ENCODE assay signal across 23 cellular contexts in the genomic region with DNA sequence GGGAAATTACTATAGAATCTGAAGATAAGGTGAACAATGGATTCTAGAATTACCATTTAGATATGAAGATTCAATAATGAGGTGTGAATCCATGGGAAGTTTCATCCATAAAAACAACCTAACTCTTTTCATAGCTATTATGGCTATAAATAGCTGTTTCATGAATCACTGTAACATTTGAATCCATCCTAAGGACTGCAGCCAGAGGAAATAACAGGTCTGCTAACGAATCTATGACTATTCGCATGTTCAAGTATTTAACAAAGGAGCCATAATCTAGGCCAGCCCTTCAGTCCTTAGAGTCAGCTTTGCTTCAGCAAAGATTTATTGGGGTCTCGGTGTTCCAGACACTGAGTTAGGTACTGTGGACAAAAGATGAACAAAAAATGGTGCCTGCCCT.
"Had no signal": no experiment of that assay in that cellular context is flagged by ENCODE, and none has a peak within 500 bp of the region (broad histone marks: within the 10 kb centered on the region; RNA-seq: fewer than 3 reads in every experiment).

No MANE protein-coding gene starts in this region.

- H3K27me3 Mint-ChIP-seq: activated CD4-positive, alpha-beta T cell treated with anti-CD3 and anti-CD28 coated beads for 36 hours; brain; effector memory CD8-positive, alpha-beta T cell; type B pancreatic cell had no signal

- H3K4me3 Mint-ChIP-seq: activated CD4-positive, alpha-beta T cell treated with anti-CD3 and anti-CD28 coated beads for 36 hours; activated T-cell treated with anti-CD3 and anti-CD28 coated beads, Interleukin-2, amount 50 U/mL, for 72 hours; brain; effector memory CD8-positive, alpha-beta T cell; naive thymus-derived CD4-positive, alpha-beta T cell; neural crest cell; stimulated activated effector memory CD8-positive, alpha-beta T cell treated with anti-CD3 and anti-CD28 coated beads, Interleukin-12 subunit alpha, Interleukin-12 subunit beta, amount 100 ng/mL, for 72 hours; stimulated activated naive CD8-positive, alpha-beta T cell treated with anti-CD3 and anti-CD28 coated beads, Interleukin-15, Interleukin-2, amounts not matched to agents 100 ng/mL and 50 ng/mL, for 24 hours; type B pancreatic cell had no signal

- H3K27ac ChIP-seq: coronary artery, right lobe of liver, thoracic aorta had no signal

- H3K4me1 ChIP-seq: right lobe of liver had no signal

- H3K9me3 Mint-ChIP-seq: activated naive CD4-positive, alpha-beta T cell treated with anti-CD3 and anti-CD28 coated beads, Interleukin-2, amount 50 U/mL, for 72 hours; activated T-cell treated with anti-CD3 and anti-CD28 coated beads, Interleukin-2, amount 50 U/mL, for 72 hours; effector memory CD8-positive, alpha-beta T cell; naive thymus-derived CD4-positive, alpha-beta T cell; neural crest cell; stimulated activated effector memory CD8-positive, alpha-beta T cell treated with anti-CD3 and anti-CD28 coated beads, Interleukin-12 subunit alpha, Interleukin-12 subunit beta, amount 100 ng/mL, for 72 hours; stimulated activated naive CD8-positive, alpha-beta T cell treated with anti-CD3 and anti-CD28 coated beads, Interleukin-15, Interleukin-2, amounts not matched to agents 100 ng/mL and 50 ng/mL, for 24 hours; type B pancreatic cell had no signal

- H3K4me3 ChIP-seq: coronary artery, right lobe of liver, thoracic aorta had no signal

- H3K27me3 ChIP-seq: right lobe of liver had no signal

- FAIRE-seq: small intestine had no signal

- DNase-seq: activated CD4-positive, alpha-beta T cell treated with anti-CD3 and anti-CD28 coated beads for 36 hours; activated CD4-positive, alpha-beta T cell treated with anti-CD3 and anti-CD28 coated beads, Interleukin-2, amount 50 U/mL, for 4 hours; activated CD4-positive, CD25-positive, alpha-beta regulatory T cell; activated naive CD4-positive, alpha-beta T cell; activated T-cell treated with anti-CD3 and anti-CD28 coated beads for 4 hours; activated T-cell treated with anti-CD3 and anti-CD28 coated beads, Interleukin-2, amount 50 U/mL, for 72 hours; effector memory CD8-positive, alpha-beta T cell; head of caudate nucleus; kidney glomerular epithelial cell; midbrain; naive thymus-derived CD4-positive, alpha-beta T cell; occipital lobe; right lobe of liver; small intestine; stimulated activated CD4-positive, alpha-beta T cell treated with anti-CD3 and anti-CD28 coated beads, Interleukin-4, amount 100 ng/mL, for 24 hours had no signal

- H3K36me3 Mint-ChIP-seq: activated naive CD4-positive, alpha-beta T cell treated with anti-CD3 and anti-CD28 coated beads, Interleukin-2, amount 50 U/mL, for 72 hours; brain; stimulated activated effector memory CD8-positive, alpha-beta T cell treated with anti-CD3 and anti-CD28 coated beads, Interleukin-12 subunit alpha, Interleukin-12 subunit beta, amount 100 ng/mL, for 72 hours; type B pancreatic cell had no signal

- H3K27ac Mint-ChIP-seq: activated CD4-positive, alpha-beta T cell treated with anti-CD3 and anti-CD28 coated beads for 36 hours; activated naive CD4-positive, alpha-beta T cell treated with anti-CD3 and anti-CD28 coated beads, Interleukin-2, amount 50 U/mL, for 72 hours; activated T-cell treated with anti-CD3 and anti-CD28 coated beads, Interleukin-2, amount 50 U/mL, for 72 hours; effector memory CD8-positive, alpha-beta T cell; naive thymus-derived CD4-positive, alpha-beta T cell; stimulated activated effector memory CD8-positive, alpha-beta T cell treated with anti-CD3 and anti-CD28 coated beads, Interleukin-12 subunit alpha, Interleukin-12 subunit beta, amount 100 ng/mL, for 72 hours; stimulated activated naive CD8-positive, alpha-beta T cell treated with anti-CD3 and anti-CD28 coated beads, Interleukin-15, Interleukin-2, amounts not matched to agents 100 ng/mL and 50 ng/mL, for 24 hours; type B pancreatic cell had no signal

- ATAC-seq: activated CD4-positive, alpha-beta T cell treated with anti-CD3 and anti-CD28 coated beads for 36 hours; activated naive CD4-positive, alpha-beta T cell treated with anti-CD3 and anti-CD28 coated beads, Interleukin-2, amount 50 U/mL, for 72 hours; activated T-cell treated with anti-CD3 and anti-CD28 coated beads, Interleukin-2, amount 50 U/mL, for 72 hours; effector memory CD8-positive, alpha-beta T cell; naive thymus-derived CD4-positive, alpha-beta T cell; right lobe of liver; stimulated activated effector memory CD8-positive, alpha-beta T cell treated with anti-CD3 and anti-CD28 coated beads, Interleukin-12 subunit alpha, Interleukin-12 subunit beta, amount 100 ng/mL, for 72 hours had no signal

- H3K9me3 ChIP-seq: right lobe of liver, thoracic aorta had no signal
